11 cellular contexts compared by ENCODE assay signal in genomic region chr5:67494186-67494842, GRCh38.
A peak's percentile ranks its signal among the peaks of the same experiment; 100 is the strongest.
DNase-seq lines count a peak whose midpoint lies in the region; ATAC-seq and TF ChIP-seq lines count a peak whose summit lies in the region.
"Had no signal": no experiment of that assay in that cellular context is flagged by ENCODE, and none has a peak within 500 bp of the region (broad histone marks: within the 10 kb centered on the region; RNA-seq: fewer than 3 reads in every experiment).

No MANE protein-coding gene starts in this region.

- TF ChIP-seq CTCF in suprapubic skin (IDR thresholded peaks at IDR 0.05): no peak
- no peak for TF ChIP-seq CTCF in prostate gland (IDR thresholded peaks at IDR 0.05)
- no peak for TF ChIP-seq CTCF in CD4-positive, alpha-beta T cell (IDR thresholded peaks at IDR 0.05)

- H3K4me3 ChIP-seq in suprapubic skin (no peak overlapping the region), prostate gland (no peak overlapping the region)
- H3K4me3 ChIP-seq: K562 had no signal

- CTCF ChIA-PET in CD4-positive, alpha-beta T cell (lab: Charles Lee): interaction anchor here (0.6 kb wide), 1 partner anchor 657 kb away, joined by 3 read pairs; no protein-coding TSS in a partner anchor

- H3K9me3 Mint-ChIP-seq in CD4-positive, alpha-beta T cell: no peaks in the 10 kb centered on the region

- no peak overlapping the region for H3K4me3 Mint-ChIP-seq in CD4-positive, alpha-beta T cell

- TF ChIP-seq POLR2A in suprapubic skin (IDR thresholded peaks at IDR 0.05) (no peak), prostate gland (IDR thresholded peaks at IDR 0.05) (no peak)

- H3K36me3 Mint-ChIP-seq in CD4-positive, alpha-beta T cell (ENCODE audit: low read depth): no peaks in the 10 kb centered on the region

- DNase-seq in NCI-H2029 (lab: John Stamatoyannopoulos, UW) (peak; percentile 96), caudate nucleus (lab: John Stamatoyannopoulos, UW) (peak in 23 of 61 donors; percentile 1 to 61 (median 16)), medulla oblongata (ENCODE audit: extremely low spot score) (peak; percentile 38), suprapubic skin (ENCODE audit: low spot score in 2 of 2) (no peak), prostate gland (ENCODE audit: low spot score) (no peak)
- DNase-seq in CD4-positive, alpha-beta T cell: no peak
- DNase-seq: activated CD4-positive, CD25-positive, alpha-beta regulatory T cell treated with anti-CD3 and anti-CD28 coated beads, Interleukin-2, amount 50 U/mL, for 72 hours; central memory CD4-positive, alpha-beta T cell; kidney glomerular epithelial cell had no signal

- H3K36me3 ChIP-seq in suprapubic skin (no peaks in the 10 kb centered on the region), prostate gland (no peaks in the 10 kb centered on the region)

- peak overlapping the region; percentile 9 for H3K27ac ChIP-seq in caudate nucleus (ENCODE audit: low read depth, low read length)
- peak overlapping the region; percentile 42 for H3K27ac ChIP-seq in suprapubic skin
- no peak overlapping the region for H3K27ac ChIP-seq in prostate gland
- H3K27ac ChIP-seq in CD4-positive, alpha-beta T cell (ENCODE audit: low read depth, low read length): no peak overlapping the region

- no peak for ATAC-seq in HG03457 (IDR thresholded peaks at IDR 0.05; ENCODE audit: unreplicated experiment)
- no peak for ATAC-seq in CD4-positive, alpha-beta T cell (ENCODE audit: poor library complexity)

- H3K27me3 ChIP-seq in suprapubic skin: no peaks in the 10 kb centered on the region
- no peaks in the 10 kb centered on the region for H3K27me3 ChIP-seq in prostate gland (replicated peaks; ENCODE audit: insufficient read depth)
- no peaks in the 10 kb centered on the region for H3K27me3 ChIP-seq in CD4-positive, alpha-beta T cell (ENCODE audit: control insufficient read depth, insufficient read depth, low read length)

- no peaks in the 10 kb centered on the region for H3K9me3 ChIP-seq in suprapubic skin
- no peaks in the 10 kb centered on the region for H3K9me3 ChIP-seq in prostate gland
- H3K9me3 ChIP-seq in CD4-positive, alpha-beta T cell (ENCODE audit: control insufficient read depth, low read length): no peaks in the 10 kb centered on the region

- H3K4me1 ChIP-seq in suprapubic skin (peaks cover 13% of the 10 kb centered on the region), prostate gland (replicated peaks) (no peaks in the 10 kb centered on the region)

- POLR2A ChIA-PET in CD4-positive, alpha-beta T cell (lab: Charles Lee): interaction anchor here (1.9 kb wide), 1 partner anchor 21 kb away, joined by 4 read pairs; no protein-coding TSS in a partner anchor

- 65% methylated on average over 14 of the region's 14 CpGs for WGBS in suprapubic skin
- 58% methylated on average over 14 of the region's 14 CpGs for WGBS in prostate gland

- no peaks in the 10 kb centered on the region for H3K27me3 Mint-ChIP-seq in CD4-positive, alpha-beta T cell

- H3K4me1 Mint-ChIP-seq in CD4-positive, alpha-beta T cell (ENCODE audit: low read depth): no peaks in the 10 kb centered on the region

- TF ChIP-seq EP300 in suprapubic skin (IDR thresholded peaks at IDR 0.05): no peak

- H3K27ac Mint-ChIP-seq in CD4-positive, alpha-beta T cell: no peak overlapping the region

- intact Hi-C loops in prostate gland (cut with DNase I): loop anchor here (5.0 to 10.0 kb wide), 2 partner anchors 200 to 758 kb away; no protein-coding TSS in a partner anchor
- intact Hi-C loops in CD4-positive, alpha-beta T cell (cut with DNase I, micrococcal nuclease): loop anchor here (5.0 to 10.0 kb wide), 2 partner anchors 190 to 758 kb away; no protein-coding TSS in a partner anchor

Comparison
In these comparisons a context has a peak if more than half of its experiments do, and no peak if none do; other contexts are left out.
1. DNase-seq: peak in NCI-H2029 (single experiment) and medulla oblongata (single experiment); none in suprapubic skin (0 of 2), prostate gland (single experiment) and CD4-positive, alpha-beta T cell (0 of 10).
2. H3K27ac ChIP-seq: peak in caudate nucleus (single experiment) and suprapubic skin (single experiment); none in prostate gland (0 of 2) and CD4-positive, alpha-beta T cell (single experiment).